Comparison of ENCODE assay signal across 8 cellular contexts in genomic region chr17:63699638-63700527, GRCh38. TPM values are rescaled to one million over a fixed set of nuclear protein-coding genes. Genes with fewer than 3 reads are reported as not detected.
A peak's percentile ranks its signal among the peaks of the same experiment; 100 is the strongest.
DNase-seq lines count a peak whose midpoint lies in the region; ATAC-seq and TF ChIP-seq lines count a peak whose summit lies in the region.

Gene LIMD2 (minus strand): TSS chr17:63700125. CDS start chr17:63699298, 827 bp downstream.

- no peak for TF ChIP-seq EP300 in gastroesophageal sphincter (IDR thresholded peaks at IDR 0.05)
- no peak for TF ChIP-seq EP300 in tibial nerve (IDR thresholded peaks at IDR 0.05)

- H3K9me3 Mint-ChIP-seq in activated T-helper 17 cell treated with anti-CD3 and anti-CD28 coated beads, Interleukin-2, amount 50 U/mL, for 72 hours = no peaks in the 10 kb centered on the region
- no peaks in the 10 kb centered on the region for H3K9me3 Mint-ChIP-seq in osteocyte (ENCODE audit: unreplicated experiment)

- no peaks in the 10 kb centered on the region for H3K27me3 Mint-ChIP-seq in activated T-helper 17 cell treated with anti-CD3 and anti-CD28 coated beads, Interleukin-2, amount 50 U/mL, for 72 hours
- H3K27me3 Mint-ChIP-seq in osteocyte (ENCODE audit: unreplicated experiment) = no peaks in the 10 kb centered on the region

- no TSS peak for BruUV-seq in Panc1 (replicated peaks; lab: Mats Ljungman, UMichigan)

- H3K4me3 ChIP-seq in Panc1 (ENCODE audit: low read depth in 2 of 2, low read length in 2 of 2) (peak within 1 kb of the TSS; percentile 38 to 51), gastroesophageal sphincter (peak within 1 kb of the TSS; percentile 26 to 72), tibial nerve (peak within 1 kb of the TSS; percentile 41 to 84 (median 62))

- no CpG with 5 or more reads among the region's 133 CpGs for WGBS in gastroesophageal sphincter (ENCODE audit: low coverage in 1 of 2), 2 donors
- 0 to 3% methylated on average over 7 to 22 of the region's 133 CpGs for WGBS in tibial nerve, 2 donors

- no peaks in the 10 kb centered on the region for H3K9me3 ChIP-seq in Panc1 (ENCODE audit: control insufficient read depth, insufficient read depth, low read depth, low read length)
- H3K9me3 ChIP-seq in gastroesophageal sphincter = no peaks in the 10 kb centered on the region
- H3K9me3 ChIP-seq in tibial nerve = no peaks in the 10 kb centered on the region

- no peak within 1 kb of the TSS for H3K27ac ChIP-seq in Panc1 (ENCODE audit: low read length)
- H3K27ac ChIP-seq in gastroesophageal sphincter = peak within 1 kb of the TSS in 3 of 4 donors; percentile 76 to 78 (median 77)
- H3K27ac ChIP-seq in tibial nerve = peak within 1 kb of the TSS; percentile 55 to 97 (median 90)

- no peaks in the 10 kb centered on the region for H3K36me3 ChIP-seq in Panc1 (ENCODE audit: control insufficient read depth, insufficient read depth, low read length)
- peaks cover 0 to 30% of the 10 kb centered on the region in 2 donors for H3K36me3 ChIP-seq in gastroesophageal sphincter
- peaks cover 0 to 31% (median 0%) of the 10 kb centered on the region in 3 donors for H3K36me3 ChIP-seq in tibial nerve

- TF ChIP-seq CTCF in Panc1 (IDR thresholded peaks at IDR 0.05) = no peak
- no peak for TF ChIP-seq CTCF in gastroesophageal sphincter (IDR thresholded peaks at IDR 0.05)
- no peak for TF ChIP-seq CTCF in osteocyte (IDR thresholded peaks at IDR 0.05)
- no peak for TF ChIP-seq CTCF in tibial nerve (IDR thresholded peaks at IDR 0.05)

- no peak for DNase-seq in Panc1 (ENCODE audit: low read depth, low spot score)
- DNase-seq in osteocyte (ENCODE audit: extremely low spot score, unreplicated experiment) = no peak
- DNase-seq in tibial nerve (ENCODE audit: low spot score in 2 of 2) = no peak
- DNase-seq in kidney glomerular epithelial cell (lab: John Stamatoyannopoulos, UW) = no peak

- peaks cover 41% of the 10 kb centered on the region for H3K4me1 Mint-ChIP-seq in activated T-helper 17 cell treated with anti-CD3 and anti-CD28 coated beads, Interleukin-2, amount 50 U/mL, for 72 hours
- H3K4me1 Mint-ChIP-seq in osteocyte (ENCODE audit: unreplicated experiment) = peaks cover 31% of the 10 kb centered on the region

- peak within 1 kb of the TSS; percentile 95 for H3K4me3 Mint-ChIP-seq in activated T-helper 17 cell treated with anti-CD3 and anti-CD28 coated beads, Interleukin-2, amount 50 U/mL, for 72 hours
- peak within 1 kb of the TSS; percentile 77 for H3K4me3 Mint-ChIP-seq in osteocyte (ENCODE audit: unreplicated experiment)

- CTCF ChIA-PET in Panc1 (lab: Charles Lee) = no interaction called here

- H3K36me3 Mint-ChIP-seq in activated T-helper 17 cell treated with anti-CD3 and anti-CD28 coated beads, Interleukin-2, amount 50 U/mL, for 72 hours (ENCODE audit: low read depth) = peaks cover 72% of the 10 kb centered on the region
- peaks cover 13% of the 10 kb centered on the region for H3K36me3 Mint-ChIP-seq in osteocyte (ENCODE audit: unreplicated experiment)

- TF ChIP-seq POLR2A in gastroesophageal sphincter (IDR thresholded peaks at IDR 0.05) (peak in 1 of 2 donors; percentile 10), tibial nerve (IDR thresholded peaks at IDR 0.05) (no peak)

- H3K27ac Mint-ChIP-seq in activated T-helper 17 cell treated with anti-CD3 and anti-CD28 coated beads, Interleukin-2, amount 50 U/mL, for 72 hours = peak within 1 kb of the TSS; percentile 94
- peak within 1 kb of the TSS; percentile 64 for H3K27ac Mint-ChIP-seq in osteocyte (ENCODE audit: unreplicated experiment)

- H3K27me3 ChIP-seq in Panc1 (ENCODE audit: control insufficient read depth, insufficient read depth, low read length) (no peaks in the 10 kb centered on the region), gastroesophageal sphincter (no peaks in the 10 kb centered on the region), tibial nerve (no peaks in the 10 kb centered on the region)

- peak; percentile 6 for ATAC-seq in GM18861 (IDR thresholded peaks at IDR 0.05; ENCODE audit: unreplicated experiment)
- ATAC-seq in HG03354 (IDR thresholded peaks at IDR 0.05; ENCODE audit: poor library complexity, severe bottlenecking, unreplicated experiment) = peak; percentile 22
- ATAC-seq in Panc1 = peak; percentile 59
- peak; percentile 8 for ATAC-seq in activated T-helper 17 cell treated with anti-CD3 and anti-CD28 coated beads, Interleukin-2, amount 50 U/mL, for 72 hours (replicated peaks)
- ATAC-seq in gastroesophageal sphincter = peak; percentile 26

- POLR2A ChIA-PET in Panc1 (lab: Charles Lee) = no interaction called here

- H3K4me1 ChIP-seq in Panc1 (ENCODE audit: control insufficient read depth, insufficient read depth, low read length) (no peaks in the 10 kb centered on the region; the same call in 1 of the 2 replicates), gastroesophageal sphincter (peaks cover 0 to 63% (median 19%) of the 10 kb centered on the region in 3 donors), tibial nerve (peaks cover 0 to 65% (median 33%) of the 10 kb centered on the region in 4 donors)

- intact Hi-C loops in Panc1 (cut with micrococcal nuclease; ENCODE audit: unreplicated experiment) = no loop called here

- in situ Hi-C loops in Panc1 (cut with HindIII; ENCODE audit: low pct_unique_long_range_greater_than_20kb, low sequenced_read_pairs) = no loop called here

RNA-seq across cellular contexts. Expression of gene LIMD2, which starts in this region (rescaled TPM):
- total RNA-seq in Panc1 (2021; ENCODE audit: unreplicated experiment) (15.3 TPM), gastroesophageal sphincter (10 to 100 TPM in 1 of 4 donors, 1 to 10 TPM in 3; 2.3 to 11.0 (median 6.7) TPM), osteocyte (52.6 and 54.3 TPM in 2 replicates), tibial nerve (10 to 100 TPM in 3 of 4 donors, 1 to 10 TPM in 1; 7.5 to 40.2 (median 25.2) TPM)
- polyA plus RNA-seq in Panc1 (2012; ENCODE audit: insufficient read length) = 27.5 TPM
- 100 to 1,000 TPM; 101 to 144 TPM for total RNA-seq in activated T-helper 17 cell treated with anti-CD3 and anti-CD28 coated beads, Interleukin-2, amount 50 U/mL, for 72 hours

Comparison
In these comparisons a context has a peak if more than half of its experiments do, and no peak if none do; other contexts are left out.
1. ATAC-seq: peak in every context shown above with its lines; median percentile 59 in Panc1; 26 in gastroesophageal sphincter; 22 in HG03354; 8 in activated T-helper 17 cell treated with anti-CD3 and anti-CD28 coated beads, Interleukin-2, amount 50 U/mL, for 72 hours; 6 in GM18861.